ENCODE assay signal across 7 cellular contexts in genomic region chr7:130758429-130759056, GRCh38. TPM values are rescaled to one million over a fixed set of nuclear protein-coding genes. Genes with fewer than 3 reads are reported as not detected.
A peak's percentile ranks its signal among the peaks of the same experiment; 100 is the strongest.
DNase-seq lines count a peak whose midpoint lies in the region; FAIRE-seq and TF ChIP-seq lines count a peak whose summit lies in the region.

No MANE protein-coding gene starts in this region.

- no peaks in the 10 kb centered on the region for H3K79me2 ChIP-seq in smooth muscle cell (ENCODE audit: low read depth)

- peak; percentile 52 for TF ChIP-seq CTCF in GM06990 (IDR thresholded peaks at IDR 0.05; ENCODE audit: insufficient read depth, low read length, poor library complexity, severe bottlenecking)
- TF ChIP-seq CTCF in smooth muscle cell (IDR thresholded peaks at IDR 0.05; ENCODE audit: borderline replicate concordance, insufficient read depth, poor library complexity, severe bottlenecking) = peak; percentile 88

- H3K4me3 ChIP-seq in GM06990 (replicated peaks; ENCODE audit: low read depth, low read length) (no peak overlapping the region), smooth muscle cell (no peak overlapping the region)

- no peak overlapping the region for H3K9ac ChIP-seq in smooth muscle cell (ENCODE audit: low read depth)

- H3K27me3 ChIP-seq in GM06990 (replicated peaks; ENCODE audit: control insufficient read depth, insufficient read depth, low read length) (no peaks in the 10 kb centered on the region), smooth muscle cell (ENCODE audit: low read depth) (no peaks in the 10 kb centered on the region)

- no peaks in the 10 kb centered on the region for H4K20me1 ChIP-seq in smooth muscle cell (ENCODE audit: low read depth)

- FAIRE-seq in TTC549 (lab: Jason Lieb, UNC) = peak; percentile 96

- DNase-seq in GM06990 (ENCODE audit: extremely low read depth, insufficient read length) = no peak
- peak; percentile 51 for DNase-seq in NCI-H1105 (lab: John Stamatoyannopoulos, UW)
- DNase-seq in globus pallidus (ENCODE audit: low spot score) = peak; percentile 26
- DNase-seq in smooth muscle cell (lab: John Stamatoyannopoulos, UW; ENCODE audit: unreplicated experiment) = no peak
- DNase-seq in cortex of kidney (lab: John Stamatoyannopoulos, UW) = no peak
- no peak for DNase-seq in mucosa of gallbladder (ENCODE audit: low spot score)

- H2AFZ ChIP-seq in smooth muscle cell (ENCODE audit: low read depth) = no peak overlapping the region

- H3K36me3 ChIP-seq in GM06990 (ENCODE audit: control insufficient read depth, insufficient read depth, low read length) = no peaks in the 10 kb centered on the region
- H3K36me3 ChIP-seq in smooth muscle cell (ENCODE audit: low read depth) = no peaks in the 10 kb centered on the region

- no peaks in the 10 kb centered on the region for H3F3A ChIP-seq in smooth muscle cell (ENCODE audit: low read depth)

- 0% methylated on average over 2 of the region's 2 CpGs for WGBS in smooth muscle cell (ENCODE audit: low lambda C conversion rate)

- H3K4me1 ChIP-seq in smooth muscle cell (ENCODE audit: low read depth) = no peaks in the 10 kb centered on the region

- H3K4me2 ChIP-seq in smooth muscle cell = no peak overlapping the region

- H3K9me3 ChIP-seq in smooth muscle cell (replicated peaks; ENCODE audit: low read depth) = no peaks in the 10 kb centered on the region

- no peak overlapping the region for H3K27ac ChIP-seq in smooth muscle cell (ENCODE audit: low read depth)

RNA-seq across cellular contexts. Expression of gene KLF14, which starts 24.5 kb away (rescaled TPM):
- total RNA-seq in smooth muscle cell = not detected in 2 replicates
- not detected in 2 replicates for polyA plus RNA-seq in smooth muscle cell
- not detected for total RNA-seq in mucosa of gallbladder

Comparison
In these comparisons a context has a peak if more than half of its experiments do, and no peak if none do; other contexts are left out.
1. DNase-seq: peak in NCI-H1105 (single experiment) and globus pallidus (single experiment); none in GM06990 (single experiment), smooth muscle cell (single experiment), cortex of kidney (single experiment) and mucosa of gallbladder (single experiment).